In the genomic region with DNA sequence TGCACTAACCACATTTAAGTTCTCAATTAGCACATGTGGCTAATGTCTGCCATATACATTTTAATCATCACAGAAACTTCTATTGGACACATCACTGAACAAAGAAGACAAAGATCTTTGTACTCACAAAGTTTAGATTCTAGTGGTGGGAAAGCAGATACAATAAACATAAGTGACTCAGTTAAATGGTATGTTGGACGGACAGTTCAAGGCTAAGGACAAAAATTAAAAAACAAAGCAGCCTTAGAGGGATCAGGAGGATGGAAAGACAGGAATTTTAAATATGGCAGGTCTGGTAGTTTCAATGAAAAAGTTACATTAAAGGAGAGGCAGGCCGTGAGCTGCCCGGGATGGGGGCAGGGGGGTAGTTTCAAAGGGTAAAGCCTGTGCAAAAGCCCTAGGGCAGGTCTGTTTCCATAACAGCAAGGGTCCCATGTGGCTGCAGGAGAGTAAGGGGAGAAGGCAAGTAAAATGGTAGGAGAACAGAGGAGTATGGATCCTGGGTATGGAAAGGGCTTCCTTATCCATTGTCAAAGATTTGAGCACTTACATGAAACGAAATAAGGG, we compare ENCODE assay signal across 1 cellular context.
TF ChIP-seq lines count a peak whose summit lies in the region.

No MANE protein-coding gene starts in this region.

TF ChIP-seq in SK-N-SH, 30 proteins besides CTCF, POLR2A, EP300 and RAD21 (continued from another document):
- TF ChIP-seq, protein P1, sequence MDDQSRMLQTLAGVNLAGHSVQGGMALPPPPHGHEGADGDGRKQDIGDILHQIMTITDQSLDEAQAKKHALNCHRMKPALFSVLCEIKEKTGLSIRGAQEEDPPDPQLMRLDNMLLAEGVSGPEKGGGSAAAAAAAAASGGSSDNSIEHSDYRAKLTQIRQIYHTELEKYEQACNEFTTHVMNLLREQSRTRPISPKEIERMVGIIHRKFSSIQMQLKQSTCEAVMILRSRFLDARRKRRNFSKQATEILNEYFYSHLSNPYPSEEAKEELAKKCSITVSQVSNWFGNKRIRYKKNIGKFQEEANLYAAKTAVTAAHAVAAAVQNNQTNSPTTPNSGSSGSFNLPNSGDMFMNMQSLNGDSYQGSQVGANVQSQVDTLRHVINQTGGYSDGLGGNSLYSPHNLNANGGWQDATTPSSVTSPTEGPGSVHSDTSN (IDR thresholded peaks at IDR 0.05): no peak
- TF ChIP-seq EZH2phosphoT487 (IDR thresholded peaks at IDR 0.05; ENCODE audit: borderline replicate concordance, low read depth): no peak
- no peak for TF ChIP-seq FOXJ3 (CRISPR knock-in tag; IDR thresholded peaks at IDR 0.05)
